19 cellular contexts compared by ENCODE assay signal in genomic region chr15:73227433-73228056, GRCh38.
A peak's percentile ranks its signal among the peaks of the same experiment; 100 is the strongest.
DNase-seq lines count a peak whose midpoint lies in the region; ATAC-seq, FAIRE-seq and TF ChIP-seq lines count a peak whose summit lies in the region.
"Had no signal": no experiment of that assay in that cellular context is flagged by ENCODE, and none has a peak within 500 bp of the region (broad histone marks: within the 10 kb centered on the region; RNA-seq: fewer than 3 reads in every experiment).

No MANE protein-coding gene starts in this region.

- H3K4me3 ChIP-seq in endodermal cell (ENCODE audit: low read length) (no peak overlapping the region), neural progenitor cell (no peak overlapping the region), small intestine (ENCODE audit: low read depth in 1 of 2, low read length in 2 of 2) (no peak overlapping the region)

- H3K14ac ChIP-seq in H9 (ENCODE audit: insufficient read depth, low read length) = no peak overlapping the region

- H3K27me3 ChIP-seq in H9 (ENCODE audit: insufficient read depth, low read length) = no peaks in the 10 kb centered on the region
- no peaks in the 10 kb centered on the region for H3K27me3 ChIP-seq in endodermal cell (ENCODE audit: control insufficient read depth, insufficient read depth, low read length, poor library complexity, severe bottlenecking)
- H3K27me3 ChIP-seq in neural progenitor cell = no peaks in the 10 kb centered on the region
- H3K27me3 ChIP-seq in small intestine (ENCODE audit: control insufficient read depth in 2 of 2, insufficient read depth in 2 of 2, low read length in 2 of 2) = no peaks in the 10 kb centered on the region

- no peak overlapping the region for H3K56ac ChIP-seq in H9 (ENCODE audit: insufficient read length, low read depth, low read length)

- no peak overlapping the region for H4K5ac ChIP-seq in H9 (ENCODE audit: insufficient read length, low read depth, low read length)

- H2BK12ac ChIP-seq in H9 (ENCODE audit: insufficient read length, low read depth, low read length) = no peak overlapping the region

- no peaks in the 10 kb centered on the region for H3K79me2 ChIP-seq in H9 (ENCODE audit: insufficient read depth, low read length)
- peaks cover 4% of the 10 kb centered on the region for H3K79me2 ChIP-seq in neural progenitor cell (ENCODE audit: low read depth)

- H3K4me2 ChIP-seq in H9 (ENCODE audit: insufficient read depth, insufficient read length, low read length) = no peak overlapping the region
- no peak overlapping the region for H3K4me2 ChIP-seq in neural progenitor cell
- H3K4me2 ChIP-seq: SK-N-SH had no signal

- H3K79me1 ChIP-seq in H9 (ENCODE audit: insufficient read depth, low read depth, low read length, poor library complexity, severe bottlenecking) = no peaks in the 10 kb centered on the region

- no peak overlapping the region for H2BK5ac ChIP-seq in H9 (ENCODE audit: insufficient read length, low read length)

- H3K23me2 ChIP-seq in H9 (ENCODE audit: insufficient read length, low read depth, low read length, poor library complexity, severe bottlenecking) = no peaks in the 10 kb centered on the region

- H3K27ac ChIP-seq in H9 (ENCODE audit: insufficient read length, low read depth, low read length) (no peak overlapping the region), endodermal cell (ENCODE audit: low read depth, low read length) (no peak overlapping the region), neural progenitor cell (peak overlapping the region; percentile 23), small intestine (ENCODE audit: low read depth in 1 of 2, low read length in 1 of 2) (no peak overlapping the region)

- H3K9me3 Mint-ChIP-seq in H9 = peaks cover 15 to 18% of the 10 kb centered on the region in 2 experiments
- peaks cover 37% of the 10 kb centered on the region for H3K9me3 Mint-ChIP-seq in endodermal cell
- peaks cover 26% of the 10 kb centered on the region for H3K9me3 Mint-ChIP-seq in neural progenitor cell

- peaks cover 32 to 33% of the 10 kb centered on the region in 2 experiments for H3K4me1 Mint-ChIP-seq in H9
- peaks cover 49% of the 10 kb centered on the region for H3K4me1 Mint-ChIP-seq in endodermal cell
- peaks cover 10% of the 10 kb centered on the region for H3K4me1 Mint-ChIP-seq in neural progenitor cell
- H3K4me1 Mint-ChIP-seq: B cell had no signal

- DNase-seq in H9 = no peak
- DNase-seq in NCI-H526 treated with DMSO at 0.1 percent for 48 hours (lab: John Stamatoyannopoulos, UW) = peak; percentile 72
- DNase-seq in endodermal cell = no peak
- DNase-seq in neural progenitor cell (ENCODE audit: low spot score) = no peak
- no peak for DNase-seq in GM19240 (ENCODE audit: insufficient read length, low spot score)
- no peak for DNase-seq in superior temporal gyrus (ENCODE audit: extremely low spot score)
- DNase-seq in small intestine = no peak
- DNase-seq: ACHN; CD4-positive, alpha-beta memory T cell; GF-D8; NCI-H1436 treated with DMSO at 0.1 percent for 48 hours; NCI-H774; SK-N-SH had no signal

- H3K4me3 Mint-ChIP-seq in H9 = no peak overlapping the region
- no peak overlapping the region for H3K4me3 Mint-ChIP-seq in endodermal cell
- no peak overlapping the region for H3K4me3 Mint-ChIP-seq in neural progenitor cell
- H3K4me3 Mint-ChIP-seq: B cell; CD4-positive, alpha-beta memory T cell had no signal

- H4K91ac ChIP-seq in H9 (ENCODE audit: insufficient read length, low read depth, low read length) = no peak overlapping the region

- H3K4me1 ChIP-seq in H9 (ENCODE audit: insufficient read depth, low read length) = no peaks in the 10 kb centered on the region; the same call in 1 of the 2 replicates
- peaks cover 8% of the 10 kb centered on the region for H3K4me1 ChIP-seq in endodermal cell (ENCODE audit: control insufficient read depth, insufficient read depth, low read length)
- H3K4me1 ChIP-seq in neural progenitor cell = peaks cover 12% of the 10 kb centered on the region
- no peaks in the 10 kb centered on the region for H3K4me1 ChIP-seq in small intestine (ENCODE audit: control insufficient read depth in 2 of 2, insufficient read depth in 1 of 2, low read depth in 1 of 2, low read length in 1 of 2)

- no peak overlapping the region for H2BK15ac ChIP-seq in H9 (ENCODE audit: low read depth, low read length)

- H3T11ph ChIP-seq in H9 (ENCODE audit: low read length) = no peak overlapping the region

- H4K8ac ChIP-seq in H9 (replicated peaks; ENCODE audit: insufficient read length, low read depth, low read length) = no peak overlapping the region

- H3K36me3 Mint-ChIP-seq in H9 (ENCODE audit: insufficient read depth in 1 of 3, low read depth in 3 of 3) = peaks cover 19 to 38% (median 26%) of the 10 kb centered on the region in 3 experiments
- peaks cover 59% of the 10 kb centered on the region for H3K36me3 Mint-ChIP-seq in endodermal cell (ENCODE audit: low read depth)
- peaks cover 33% of the 10 kb centered on the region for H3K36me3 Mint-ChIP-seq in neural progenitor cell

- H2AFZ ChIP-seq in H9 (ENCODE audit: low read length) (no peak overlapping the region), neural progenitor cell (replicated peaks) (no peak overlapping the region)

- H3K4ac ChIP-seq in H9 (ENCODE audit: low read depth, low read length) = no peak overlapping the region

- no peak for ATAC-seq in GM21367 (IDR thresholded peaks at IDR 0.05; ENCODE audit: unreplicated experiment)
- ATAC-seq: Panc1, Right ventricle myocardium inferior had no signal

- no peak overlapping the region for H2BK20ac ChIP-seq in H9 (ENCODE audit: low read depth, low read length, poor library complexity, severe bottlenecking)

- no peaks in the 10 kb centered on the region for H3F3A ChIP-seq in neural progenitor cell (ENCODE audit: low read depth)

- TF ChIP-seq CTCF in H9 (conservative IDR thresholded peaks at IDR 0.05) (no peak), endodermal cell (conservative IDR thresholded peaks at IDR 0.05) (no peak), neural progenitor cell (IDR thresholded peaks at IDR 0.05) (no peak)

- no peak overlapping the region for H3K18ac ChIP-seq in H9 (ENCODE audit: insufficient read length, low read depth, low read length)

- H3K9ac ChIP-seq in H9 (ENCODE audit: extremely low read depth, insufficient read length, low read length) (no peak overlapping the region), endodermal cell (ENCODE audit: extremely low read depth, low read length, poor library complexity, severe bottlenecking) (no peak overlapping the region), neural progenitor cell (no peak overlapping the region)
- H3K9ac ChIP-seq: SK-N-SH had no signal

- no peaks in the 10 kb centered on the region for H4K20me1 ChIP-seq in H9 (ENCODE audit: control insufficient read depth, insufficient read depth, insufficient read length)
- H4K20me1 ChIP-seq in neural progenitor cell (ENCODE audit: low read depth) = no peaks in the 10 kb centered on the region

- H3K27ac Mint-ChIP-seq in H9 (peak overlapping the region in 2 of 3 experiments; percentile 86; a peak in 4 of 7 replicates), endodermal cell (peak overlapping the region; percentile 77), neural progenitor cell (no peak overlapping the region)
- H3K27ac Mint-ChIP-seq: B cell; CD4-positive, alpha-beta memory T cell had no signal

- no peak overlapping the region for H2AK5ac ChIP-seq in H9 (ENCODE audit: insufficient read length, low read length)

- no peak overlapping the region for H3K23ac ChIP-seq in H9 (ENCODE audit: insufficient read length, low read depth, low read length)

- no peak for FAIRE-seq in small intestine (lab: Jason Lieb, UNC)
- FAIRE-seq: D721Med, GM19239 had no signal

- H3K27me3 Mint-ChIP-seq in H9 (ENCODE audit: low read depth) (no peaks in the 10 kb centered on the region), endodermal cell (ENCODE audit: insufficient read depth) (no peaks in the 10 kb centered on the region), neural progenitor cell (ENCODE audit: insufficient read depth, low read depth) (no peaks in the 10 kb centered on the region)
- H3K27me3 Mint-ChIP-seq: CD4-positive, alpha-beta memory T cell had no signal

- H3K9me3 ChIP-seq in H9 (ENCODE audit: control insufficient read depth, low read depth, low read length) = no peaks in the 10 kb centered on the region
- peaks cover 44% of the 10 kb centered on the region for H3K9me3 ChIP-seq in endodermal cell (ENCODE audit: control insufficient read depth, low read length)
- peaks cover 3% of the 10 kb centered on the region for H3K9me3 ChIP-seq in neural progenitor cell (ENCODE audit: low read depth)
- no peaks in the 10 kb centered on the region for H3K9me3 ChIP-seq in small intestine (ENCODE audit: control insufficient read depth, low read depth)

- H2BK120ac ChIP-seq in H9 (ENCODE audit: low read depth, low read length, poor library complexity, severe bottlenecking) = no peak overlapping the region

- H3K36me3 ChIP-seq in endodermal cell (ENCODE audit: control insufficient read depth, insufficient read depth, low read length) (peaks cover 20% of the 10 kb centered on the region), neural progenitor cell (peaks cover under 1% of the 10 kb centered on the region), small intestine (ENCODE audit: control insufficient read depth in 2 of 2, insufficient read depth in 2 of 2, low read length in 2 of 2) (no peaks in the 10 kb centered on the region)

- WGBS in H9 (ENCODE audit: extremely low coverage, insufficient read length, low lambda C conversion rate) = no CpG with 5 or more reads among the region's 6 CpGs
- 91 to 93% methylated on average over 5 to 6 of the region's 6 CpGs for WGBS in endodermal cell (ENCODE audit: insufficient coverage in 1 of 2, insufficient read length in 1 of 2), 2 experiments
- 65 to 73% (median 65%) methylated on average over 6 of the region's 6 CpGs for WGBS in small intestine, 3 donors
